Comparison of ENCODE assay signal across 8 cellular contexts in the genomic region with DNA sequence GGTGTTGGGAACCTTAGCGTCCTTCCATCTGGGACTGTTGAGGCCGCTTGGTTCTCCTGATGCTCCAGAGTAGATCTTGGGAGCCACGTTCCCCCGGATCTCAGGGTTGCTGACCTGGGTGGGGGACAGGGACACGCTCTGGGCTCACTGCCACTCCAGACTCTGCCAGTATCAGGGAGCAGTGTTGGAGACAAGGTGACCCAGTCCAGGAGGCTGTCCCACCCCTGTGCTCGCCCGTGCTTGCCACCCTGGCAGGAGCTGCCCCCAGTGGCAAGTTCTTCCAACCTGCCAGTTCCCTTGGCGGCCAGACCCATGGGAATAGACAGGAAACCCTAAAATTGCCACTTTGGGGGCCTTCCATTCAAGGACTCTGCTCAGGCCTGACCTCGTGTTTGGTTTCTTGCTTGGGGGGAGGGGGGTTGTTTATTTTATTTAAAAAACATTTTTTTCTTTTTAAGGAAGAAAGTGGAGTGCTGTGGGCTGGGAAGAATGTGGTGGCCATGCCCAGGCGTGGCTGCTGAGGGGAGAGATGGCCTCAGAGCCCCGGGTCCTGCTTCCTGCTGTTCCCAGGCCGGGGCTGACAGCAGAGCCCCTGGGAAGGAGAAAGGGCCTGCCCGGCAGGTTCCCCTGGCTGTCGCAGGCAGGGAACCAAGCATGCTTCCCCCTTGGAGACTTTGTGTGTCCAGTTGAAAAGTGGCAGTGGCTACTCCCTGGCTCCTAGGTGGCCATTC. TPM values are rescaled to one million over a fixed set of nuclear protein-coding genes. Genes with fewer than 3 reads are reported as not detected.
DNase-seq lines count a peak whose midpoint lies in the region; ATAC-seq, FAIRE-seq and TF ChIP-seq lines count a peak whose summit lies in the region.
"Had no signal": no experiment of that assay in that cellular context is flagged by ENCODE, and none has a peak within 500 bp of the region (broad histone marks: within the 10 kb centered on the region; RNA-seq: fewer than 3 reads in every experiment).

No MANE protein-coding gene starts in this region.

- H3K4me3 Mint-ChIP-seq in activated CD4-positive, alpha-beta memory T cell treated with anti-CD3 and anti-CD28 coated beads, Interleukin-2, amount 10 ng/mL, durations not matched to agents 7 days and 5 days = peak overlapping the region; percentile 35
- peak overlapping the region; percentile 93 to 95 for H3K4me3 Mint-ChIP-seq in stimulated activated naive CD8-positive, alpha-beta T cell treated with anti-CD3 and anti-CD28 coated beads, Interleukin-15, amount 100 ng/mL, for 72 hours

- DNase-seq in HTR-8/SVneo (ENCODE audit: insufficient read length, low spot score) (no peak), left ventricle myocardium inferior (no peak), KBM-7 (no peak), COR-L47 (lab: John Stamatoyannopoulos, UW) (no peak), RPMI8226 (no peak)
- DNase-seq in activated CD4-positive, alpha-beta memory T cell treated with anti-CD3 and anti-CD28 coated beads, Interleukin-2, amount 10 ng/mL, durations not matched to agents 7 days and 5 days = no peak
- DNase-seq in stimulated activated naive CD8-positive, alpha-beta T cell treated with anti-CD3 and anti-CD28 coated beads, Interleukin-15, amount 100 ng/mL, for 72 hours = no peak
- DNase-seq: Kasumi-1 had no signal

- CTCF ChIA-PET in activated CD4-positive, alpha-beta memory T cell treated with anti-CD3 and anti-CD28 coated beads, Interleukin-2, amount 10 ng/mL, durations not matched to agents 7 days and 5 days (lab: Charles Lee) = interaction anchor here (0.6 to 4.3 kb wide), 5 partner anchors 15 to 128 kb away, joined by 3 to 27 read pairs (median 3); partner anchors contain the start of genes ANKRD13D and PPP1CA

- peak overlapping the region; percentile 94 for H3K27ac ChIP-seq in left ventricle myocardium inferior (replicated peaks)

- H3K4me1 ChIP-seq in left ventricle myocardium inferior = peaks cover 100% of the 10 kb centered on the region

- peak; percentile 51 for FAIRE-seq in HTR-8/SVneo (lab: Jason Lieb, UNC)

- peak overlapping the region; percentile 22 for H3K4me3 ChIP-seq in left ventricle myocardium inferior

- no peak for ATAC-seq in stimulated activated naive CD8-positive, alpha-beta T cell treated with anti-CD3 and anti-CD28 coated beads, Interleukin-15, amount 100 ng/mL, for 72 hours

- intact Hi-C loops in left ventricle myocardium inferior (cut with micrococcal nuclease) = no loop called here

- H3K4me1 Mint-ChIP-seq in activated CD4-positive, alpha-beta memory T cell treated with anti-CD3 and anti-CD28 coated beads, Interleukin-2, amount 10 ng/mL, durations not matched to agents 7 days and 5 days = peaks cover 94% of the 10 kb centered on the region
- peaks cover 98% of the 10 kb centered on the region for H3K4me1 Mint-ChIP-seq in stimulated activated naive CD8-positive, alpha-beta T cell treated with anti-CD3 and anti-CD28 coated beads, Interleukin-15, amount 100 ng/mL, for 72 hours

- no peaks in the 10 kb centered on the region for H3K9me3 Mint-ChIP-seq in activated CD4-positive, alpha-beta memory T cell treated with anti-CD3 and anti-CD28 coated beads, Interleukin-2, amount 10 ng/mL, durations not matched to agents 7 days and 5 days
- H3K9me3 Mint-ChIP-seq in stimulated activated naive CD8-positive, alpha-beta T cell treated with anti-CD3 and anti-CD28 coated beads, Interleukin-15, amount 100 ng/mL, for 72 hours = no peaks in the 10 kb centered on the region

- peaks cover 8% of the 10 kb centered on the region for H3K36me3 ChIP-seq in left ventricle myocardium inferior

- POLR2A ChIA-PET in activated CD4-positive, alpha-beta memory T cell treated with anti-CD3 and anti-CD28 coated beads, Interleukin-2, amount 10 ng/mL, durations not matched to agents 7 days and 5 days (lab: Charles Lee) = interaction anchor here (1.1 to 14.4 kb wide), 7 partner anchors 7 to 113 kb away, joined by 3 to 494 read pairs (median 7); partner anchors contain the start of gene ANKRD13D

- no peaks in the 10 kb centered on the region for H3K9me3 ChIP-seq in left ventricle myocardium inferior (replicated peaks)

- H3K27ac Mint-ChIP-seq in activated CD4-positive, alpha-beta memory T cell treated with anti-CD3 and anti-CD28 coated beads, Interleukin-2, amount 10 ng/mL, durations not matched to agents 7 days and 5 days = peak overlapping the region; percentile 97
- H3K27ac Mint-ChIP-seq in stimulated activated naive CD8-positive, alpha-beta T cell treated with anti-CD3 and anti-CD28 coated beads, Interleukin-15, amount 100 ng/mL, for 72 hours = peak overlapping the region; percentile 74 to 89

- peak; percentile 24 for TF ChIP-seq CTCF in left ventricle myocardium inferior (IDR thresholded peaks at IDR 0.05; ENCODE audit: borderline replicate concordance)

- H3K27me3 Mint-ChIP-seq in activated CD4-positive, alpha-beta memory T cell treated with anti-CD3 and anti-CD28 coated beads, Interleukin-2, amount 10 ng/mL, durations not matched to agents 7 days and 5 days = no peaks in the 10 kb centered on the region
- no peaks in the 10 kb centered on the region for H3K27me3 Mint-ChIP-seq in stimulated activated naive CD8-positive, alpha-beta T cell treated with anti-CD3 and anti-CD28 coated beads, Interleukin-15, amount 100 ng/mL, for 72 hours

- H3K36me3 Mint-ChIP-seq in activated CD4-positive, alpha-beta memory T cell treated with anti-CD3 and anti-CD28 coated beads, Interleukin-2, amount 10 ng/mL, durations not matched to agents 7 days and 5 days (ENCODE audit: low read depth) = peaks cover 79% of the 10 kb centered on the region

- H3K27me3 ChIP-seq in left ventricle myocardium inferior (ENCODE audit: low read depth) = no peaks in the 10 kb centered on the region

- in situ Hi-C loops in KBM-7 (cut with MboI; ENCODE audit: low pct_unique_long_range_greater_than_20kb, low sequenced_read_pairs) = no loop called here

RNA-seq across cellular contexts. Expression of gene GRK2, which starts 7.2 kb away (rescaled TPM):
- total RNA-seq in activated CD4-positive, alpha-beta memory T cell treated with anti-CD3 and anti-CD28 coated beads, Interleukin-2, amount 10 ng/mL, durations not matched to agents 7 days and 5 days = 100 to 1,000 TPM; 333 to 338 TPM
- total RNA-seq in left ventricle myocardium inferior = 53.8 TPM

RNA-seq across cellular contexts. Expression of gene ANKRD13D, which starts 15.7 kb away (rescaled TPM):
- total RNA-seq in activated CD4-positive, alpha-beta memory T cell treated with anti-CD3 and anti-CD28 coated beads, Interleukin-2, amount 10 ng/mL, durations not matched to agents 7 days and 5 days = 100 to 1,000 TPM; 157 to 163 TPM
- 11.8 TPM for total RNA-seq in left ventricle myocardium inferior

RNA-seq across cellular contexts. Expression of gene SSH3, which starts 29.9 kb away (rescaled TPM):
- total RNA-seq in activated CD4-positive, alpha-beta memory T cell treated with anti-CD3 and anti-CD28 coated beads, Interleukin-2, amount 10 ng/mL, durations not matched to agents 7 days and 5 days = 10 to 100 TPM; 15.4 to 19.0 TPM
- total RNA-seq in left ventricle myocardium inferior = 14.9 TPM

Comparison
In these comparisons a context has a peak if more than half of its experiments do, and no peak if none do; other contexts are left out.
1. RNA of gene ANKRD13D, which starts 15.7 kb away (total RNA-seq): 157 to 163 TPM in activated CD4-positive, alpha-beta memory T cell treated with anti-CD3 and anti-CD28 coated beads, Interleukin-2, amount 10 ng/mL, durations not matched to agents 7 days and 5 days; 11.8 TPM in left ventricle myocardium inferior (single experiment); every median in the first group is over 10 times any median in the second.